9 cellular contexts compared by ENCODE assay signal in the genomic region with DNA sequence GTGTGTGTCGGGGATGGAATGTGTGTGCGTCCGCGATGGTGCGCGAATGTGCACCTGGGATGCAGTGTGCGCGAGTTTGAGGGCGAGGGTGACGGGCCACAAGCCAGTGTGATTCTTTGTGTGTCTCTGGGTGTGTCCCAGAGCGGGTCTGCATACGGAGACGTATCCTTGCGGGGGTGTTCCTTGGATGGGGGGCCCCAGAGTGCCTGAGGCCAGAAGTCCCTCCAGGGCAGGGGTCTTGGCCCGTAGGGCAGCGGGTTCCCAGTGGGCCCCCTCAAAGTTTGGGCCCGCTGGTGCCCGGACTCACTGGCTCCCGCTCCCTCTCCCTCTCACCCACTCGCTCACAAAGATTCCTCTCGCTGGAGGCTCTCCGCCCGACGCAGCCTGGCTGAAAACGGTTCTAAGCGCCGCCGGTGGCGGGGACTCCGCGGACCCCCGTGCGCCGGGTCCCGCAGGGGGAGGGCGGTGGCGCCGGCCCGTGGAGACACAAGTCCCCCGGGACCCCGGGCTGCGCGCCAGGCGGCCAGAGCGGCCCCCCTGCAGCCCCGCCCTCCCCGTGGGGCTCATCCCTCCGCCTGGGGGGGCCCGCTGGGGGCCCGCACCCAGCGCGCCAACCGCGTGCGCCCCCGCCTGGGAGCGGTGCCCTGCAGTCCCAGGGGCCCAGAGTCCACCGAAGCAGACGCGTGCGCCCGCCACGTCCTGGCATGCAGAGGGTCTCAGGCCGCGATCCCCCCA. TPM values are rescaled to one million over a fixed set of nuclear protein-coding genes. Genes with fewer than 3 reads are reported as not detected.
DNase-seq lines count a peak whose midpoint lies in the region; TF ChIP-seq lines count a peak whose summit lies in the region.
"Had no signal": no experiment of that assay in that cellular context is flagged by ENCODE, and none has a peak within 500 bp of the region (broad histone marks: within the 10 kb centered on the region; RNA-seq: fewer than 3 reads in every experiment).

No MANE protein-coding gene starts in this region.

- H3K36me3 ChIP-seq in SJCRH30, result no peaks in the 10 kb centered on the region

- H4K8ac ChIP-seq in H9 (replicated peaks; ENCODE audit: insufficient read length, low read depth, low read length), result no peak overlapping the region

- no peak overlapping the region for H3K56ac ChIP-seq in H9 (ENCODE audit: insufficient read length, low read depth, low read length)

- H4K91ac ChIP-seq in H9 (ENCODE audit: insufficient read length, low read depth, low read length), result no peak overlapping the region

- peaks cover 6% of the 10 kb centered on the region for H3K23me2 ChIP-seq in H9 (ENCODE audit: insufficient read length, low read depth, low read length, poor library complexity, severe bottlenecking)

- TF ChIP-seq CTCF in H9 (conservative IDR thresholded peaks at IDR 0.05) (no peak), glutamatergic neuron (IDR thresholded peaks at IDR 0.05; ENCODE audit: partially characterized antibody, unreplicated experiment) (no peak)

- no peak overlapping the region for H3K14ac ChIP-seq in H9 (ENCODE audit: insufficient read depth, low read length)

- WGBS in H9 (ENCODE audit: extremely low coverage, insufficient read length, low lambda C conversion rate), result no CpG with 5 or more reads among the region's 65 CpGs

- peak overlapping the region; percentile 64 to 75 for H3K4me3 Mint-ChIP-seq in H9
- peak overlapping the region; percentile 88 for H3K4me3 Mint-ChIP-seq in glutamatergic neuron (ENCODE audit: unreplicated experiment)

- H3T11ph ChIP-seq in H9 (ENCODE audit: low read length), result no peak overlapping the region

- DNase-seq in H9, result no peak
- no peak for DNase-seq in SJCRH30
- no peak for DNase-seq in glutamatergic neuron
- no peak for DNase-seq in NCI-H1105 treated with DMSO at 0.1 percent for 48 hours (lab: John Stamatoyannopoulos, UW)
- no peak for DNase-seq in NOMO-1 (lab: John Stamatoyannopoulos, UW; ENCODE audit: unreplicated experiment in 2 of 2)
- no peak for DNase-seq in cerebellum (ENCODE audit: low spot score)
- DNase-seq: activated gamma-delta T cell treated with Interleukin-2 at 50 U/mL for 16 hours, left colon had no signal

- H3K36me3 Mint-ChIP-seq in H9 (ENCODE audit: insufficient read depth in 1 of 3, low read depth in 3 of 3) (peaks cover 0 to 6% (median 0%) of the 10 kb centered on the region in 3 experiments; a peak in 2 of 7 replicates), glutamatergic neuron (ENCODE audit: unreplicated experiment) (peaks cover 4% of the 10 kb centered on the region)

- no peak overlapping the region for H4K5ac ChIP-seq in H9 (ENCODE audit: insufficient read length, low read depth, low read length)

- no peaks in the 10 kb centered on the region for H3K79me1 ChIP-seq in H9 (ENCODE audit: insufficient read depth, low read depth, low read length, poor library complexity, severe bottlenecking)

- no peak overlapping the region for H3K23ac ChIP-seq in H9 (ENCODE audit: insufficient read length, low read depth, low read length)

- H3K4me1 ChIP-seq in H9 (ENCODE audit: insufficient read depth, low read length), result peaks cover 12% of the 10 kb centered on the region
- peaks cover 22% of the 10 kb centered on the region for H3K4me1 ChIP-seq in SJCRH30

- H3K27ac Mint-ChIP-seq in H9 (peak overlapping the region in 1 of 3 experiments; percentile 26; a peak in 1 of 7 replicates), glutamatergic neuron (ENCODE audit: unreplicated experiment) (peak overlapping the region; percentile 91)

- no peak overlapping the region for H3K18ac ChIP-seq in H9 (ENCODE audit: insufficient read length, low read depth, low read length)

- H2BK12ac ChIP-seq in H9 (ENCODE audit: insufficient read length, low read depth, low read length), result no peak overlapping the region

- H2BK5ac ChIP-seq in H9 (ENCODE audit: insufficient read length, low read length), result no peak overlapping the region

- no peak overlapping the region for H2AK5ac ChIP-seq in H9 (ENCODE audit: insufficient read length, low read length)

- H3K27me3 ChIP-seq in H9 (ENCODE audit: insufficient read depth, low read length) (peaks cover 68% of the 10 kb centered on the region), SJCRH30 (peaks cover 47% of the 10 kb centered on the region)

- no peak overlapping the region for H2BK15ac ChIP-seq in H9 (ENCODE audit: low read depth, low read length)

- peak overlapping the region; percentile 52 for H3K4me3 ChIP-seq in SJCRH30
- H3K4me3 ChIP-seq in skin epidermis, result peak overlapping the region in 5 of 7 experiments; percentile 14 to 34 (median 22)

- H3K9me3 ChIP-seq in H9 (ENCODE audit: control insufficient read depth, low read depth, low read length) (no peaks in the 10 kb centered on the region), SJCRH30 (replicated peaks) (no peaks in the 10 kb centered on the region)

- no peak overlapping the region for H2BK120ac ChIP-seq in H9 (ENCODE audit: low read depth, low read length, poor library complexity, severe bottlenecking)

- no peak overlapping the region for H2BK20ac ChIP-seq in H9 (ENCODE audit: low read depth, low read length, poor library complexity, severe bottlenecking)

- H4K20me1 ChIP-seq in H9 (ENCODE audit: control insufficient read depth, insufficient read depth, insufficient read length), result no peaks in the 10 kb centered on the region

- H3K27ac ChIP-seq in H9 (ENCODE audit: insufficient read length, low read depth, low read length) (no peak overlapping the region), SJCRH30 (no peak overlapping the region), skin epidermis (peak overlapping the region in 1 of 21 experiments; percentile 63)

- peak overlapping the region; percentile 24 for H3K4me2 ChIP-seq in H9 (ENCODE audit: insufficient read depth, insufficient read length, low read length)

- H3K9me3 Mint-ChIP-seq in H9, result no peaks in the 10 kb centered on the region; a peak in 1 of 5 replicates
- peaks cover 8% of the 10 kb centered on the region for H3K9me3 Mint-ChIP-seq in glutamatergic neuron (ENCODE audit: unreplicated experiment)

- peaks cover 35 to 47% of the 10 kb centered on the region in 2 experiments for H3K4me1 Mint-ChIP-seq in H9
- H3K4me1 Mint-ChIP-seq in glutamatergic neuron (ENCODE audit: low read depth, unreplicated experiment), result peaks cover 12% of the 10 kb centered on the region

- H3K27me3 Mint-ChIP-seq in H9 (ENCODE audit: low read depth), result peaks cover 86% of the 10 kb centered on the region
- peaks cover 26% of the 10 kb centered on the region for H3K27me3 Mint-ChIP-seq in glutamatergic neuron (ENCODE audit: unreplicated experiment)

- H2AFZ ChIP-seq in H9 (ENCODE audit: low read length), result no peak overlapping the region

- no peak overlapping the region for H3K4ac ChIP-seq in H9 (ENCODE audit: low read depth, low read length)

- H3K9ac ChIP-seq in H9 (ENCODE audit: extremely low read depth, insufficient read length, low read length), result no peak overlapping the region

- H3K79me2 ChIP-seq in H9 (ENCODE audit: insufficient read depth, low read length), result no peaks in the 10 kb centered on the region

RNA-seq across cellular contexts. Expression of a gene that starts 0.9 kb away (rescaled TPM):
- 13.9 and 16.2 TPM in 2 replicates for total RNA-seq in H9 (2021)
- 20.6 and 22.1 TPM in 2 replicates for total RNA-seq in SJCRH30 (2014; rRNA removed; shearing (Covaris generic))
- 55.3 TPM for total RNA-seq in glutamatergic neuron (ENCODE audit: unreplicated experiment)
- 3.0 TPM for total RNA-seq in cerebellum

RNA-seq across cellular contexts. Expression of a gene that starts 7.0 kb away (rescaled TPM):
- total RNA-seq in H9 (2021) (11.2 and 12.0 TPM in 2 replicates), glutamatergic neuron (ENCODE audit: unreplicated experiment) (92.3 TPM), cerebellum (28.9 TPM)
- total RNA-seq in SJCRH30 (2014; rRNA removed; shearing (Covaris generic)), result 0.20 TPM in 1 of 2 replicates, not detected in the other

RNA-seq across cellular contexts. Expression of a gene that starts 17.1 kb away (rescaled TPM):
- total RNA-seq in H9 (2021) (72.3 and 79.0 TPM in 2 replicates), glutamatergic neuron (ENCODE audit: unreplicated experiment) (54.3 TPM), cerebellum (17.1 TPM)
- total RNA-seq in SJCRH30 (2014; rRNA removed; shearing (Covaris generic)), result 24.8 TPM in 2 replicates

RNA-seq across cellular contexts. Expression of a gene that starts 31.1 kb away (rescaled TPM):
- total RNA-seq in H9 (2021) (9.8 and 10.7 TPM in 2 replicates), glutamatergic neuron (ENCODE audit: unreplicated experiment) (12.0 TPM), cerebellum (6.4 TPM)
- 0.87 and 1.1 TPM in 2 replicates for total RNA-seq in SJCRH30 (2014; rRNA removed; shearing (Covaris generic))

RNA-seq across cellular contexts. Expression of a gene that starts 34.1 kb away (rescaled TPM):
- total RNA-seq in H9 (2021) (1,265 and 1,276 TPM in 2 replicates), glutamatergic neuron (ENCODE audit: unreplicated experiment) (826 TPM), cerebellum (435 TPM)
- 1,236 and 1,352 TPM in 2 replicates for total RNA-seq in SJCRH30 (2014; rRNA removed; shearing (Covaris generic))

Comparison
In these comparisons a context has a peak if more than half of its experiments do, and no peak if none do; other contexts are left out.
1. RNA of a gene that starts 7.0 kb away (total RNA-seq): 92.3 TPM in glutamatergic neuron (single experiment), 28.9 TPM in cerebellum (single experiment) and 11.2 to 12.0 TPM in H9; 0.20 TPM in SJCRH30; every median in the first group is over 10 times any median in the second.